Comparison of ENCODE assay signal across 18 cellular contexts in genomic region chr7:11604505-11604904, GRCh38.
"Had no signal": no experiment of that assay in that cellular context is flagged by ENCODE, and none has a peak within 500 bp of the region (broad histone marks: within the 10 kb centered on the region; RNA-seq: fewer than 3 reads in every experiment).

No MANE protein-coding gene starts in this region.

- H3K4me3 ChIP-seq: body of pancreas, lower lobe of right lung, sigmoid colon, spleen, thoracic aorta, upper lobe of left lung had no signal

- H3K4me1 ChIP-seq: body of pancreas, foreskin keratinocyte, spleen had no signal

- H3K27me3 ChIP-seq: body of pancreas, foreskin keratinocyte, sigmoid colon, spleen, upper lobe of left lung had no signal

- H3K9me3 ChIP-seq: body of pancreas, lower lobe of right lung, sigmoid colon, thoracic aorta, upper lobe of left lung had no signal

- H3K27ac ChIP-seq: foreskin keratinocyte, lower lobe of right lung, thoracic aorta, WERI-Rb-1 had no signal

- DNase-seq: activated CD4-positive, alpha-beta T cell treated with anti-CD3 and anti-CD28 coated beads, Interleukin-2, amount 50 U/mL, for 48 hours; activated gamma-delta T cell; amniotic stem cell; body of pancreas; caudate nucleus; foreskin keratinocyte; hippocampal formation; islet precursor cell; lower lobe of right lung; midbrain; nephron progenitor cell; nucleus accumbens; sigmoid colon; spleen; stimulated activated CD4-positive, alpha-beta T cell treated with anti-CD3 and anti-CD28 coated beads, Interleukin-4, amount 100 ng/mL, for 4 hours; upper lobe of left lung; WERI-Rb-1 had no signal

- H3K36me3 ChIP-seq: lower lobe of right lung, sigmoid colon, spleen, thoracic aorta, upper lobe of left lung, WERI-Rb-1 had no signal
